In genomic region chr6:27145731-27146455, GRCh38 we compare ENCODE assay signal across 1 cellular context.
TF ChIP-seq lines count a peak whose summit lies in the region.

No MANE protein-coding gene starts in this region.

TF ChIP-seq in HEK293, 187 proteins besides CTCF, POLR2A, EP300 and RAD21 (continued from another document and continues in another):
- TF ChIP-seq, protein P1, sequence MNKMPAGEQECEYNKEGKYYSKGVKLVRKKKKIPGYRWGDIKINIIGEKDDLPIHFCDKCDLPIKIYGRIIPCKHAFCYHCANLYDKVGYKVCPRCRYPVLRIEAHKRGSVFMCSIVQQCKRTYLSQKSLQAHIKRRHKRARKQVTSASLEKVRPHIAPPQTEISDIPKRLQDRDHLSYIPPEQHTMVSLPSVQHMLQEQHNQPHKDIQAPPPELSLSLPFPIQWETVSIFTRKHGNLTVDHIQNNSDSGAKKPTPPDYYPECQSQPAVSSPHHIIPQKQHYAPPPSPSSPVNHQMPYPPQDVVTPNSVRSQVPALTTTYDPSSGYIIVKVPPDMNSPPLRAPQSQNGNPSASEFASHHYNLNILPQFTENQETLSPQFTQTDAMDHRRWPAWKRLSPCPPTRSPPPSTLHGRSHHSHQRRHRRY (tag by site-specific recombination; IDR thresholded peaks at IDR 0.05), result 0 out of 2 replicates have a peak, but pooled peaks have one; percentile 52
- no peak for TF ChIP-seq ZNF560 (tag by site-specific recombination; IDR thresholded peaks at IDR 0.05; ENCODE audit: borderline replicate concordance)
- TF ChIP-seq SALL2 (tag by site-specific recombination; IDR thresholded peaks at IDR 0.05; ENCODE audit: borderline replicate concordance), result no peak
- TF ChIP-seq, protein P2, sequence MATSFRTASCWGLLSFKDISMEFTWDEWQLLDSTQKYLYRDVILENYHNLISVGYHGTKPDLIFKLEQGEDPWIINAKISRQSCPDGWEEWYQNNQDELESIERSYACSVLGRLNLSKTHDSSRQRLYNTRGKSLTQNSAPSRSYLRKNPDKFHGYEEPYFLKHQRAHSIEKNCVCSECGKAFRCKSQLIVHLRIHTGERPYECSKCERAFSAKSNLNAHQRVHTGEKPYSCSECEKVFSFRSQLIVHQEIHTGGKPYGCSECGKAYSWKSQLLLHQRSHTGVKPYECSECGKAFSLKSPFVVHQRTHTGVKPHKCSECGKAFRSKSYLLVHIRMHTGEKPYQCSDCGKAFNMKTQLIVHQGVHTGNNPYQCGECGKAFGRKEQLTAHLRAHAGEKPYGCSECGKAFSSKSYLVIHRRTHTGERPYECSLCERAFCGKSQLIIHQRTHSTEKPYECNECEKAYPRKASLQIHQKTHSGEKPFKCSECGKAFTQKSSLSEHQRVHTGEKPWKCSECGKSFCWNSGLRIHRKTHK (tag by site-specific recombination; IDR thresholded peaks at IDR 0.05), result no peak
- TF ChIP-seq, protein P3, sequence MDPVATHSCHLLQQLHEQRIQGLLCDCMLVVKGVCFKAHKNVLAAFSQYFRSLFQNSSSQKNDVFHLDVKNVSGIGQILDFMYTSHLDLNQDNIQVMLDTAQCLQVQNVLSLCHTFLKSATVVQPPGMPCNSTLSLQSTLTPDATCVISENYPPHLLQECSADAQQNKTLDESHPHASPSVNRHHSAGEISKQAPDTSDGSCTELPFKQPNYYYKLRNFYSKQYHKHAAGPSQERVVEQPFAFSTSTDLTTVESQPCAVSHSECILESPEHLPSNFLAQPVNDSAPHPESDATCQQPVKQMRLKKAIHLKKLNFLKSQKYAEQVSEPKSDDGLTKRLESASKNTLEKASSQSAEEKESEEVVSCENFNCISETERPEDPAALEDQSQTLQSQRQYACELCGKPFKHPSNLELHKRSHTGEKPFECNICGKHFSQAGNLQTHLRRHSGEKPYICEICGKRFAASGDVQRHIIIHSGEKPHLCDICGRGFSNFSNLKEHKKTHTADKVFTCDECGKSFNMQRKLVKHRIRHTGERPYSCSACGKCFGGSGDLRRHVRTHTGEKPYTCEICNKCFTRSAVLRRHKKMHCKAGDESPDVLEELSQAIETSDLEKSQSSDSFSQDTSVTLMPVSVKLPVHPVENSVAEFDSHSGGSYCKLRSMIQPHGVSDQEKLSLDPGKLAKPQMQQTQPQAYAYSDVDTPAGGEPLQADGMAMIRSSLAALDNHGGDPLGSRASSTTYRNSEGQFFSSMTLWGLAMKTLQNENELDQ (tag by site-specific recombination; IDR thresholded peaks at IDR 0.05; ENCODE audit: low read depth), result no peak
- TF ChIP-seq ZNF473 (tag by site-specific recombination; IDR thresholded peaks at IDR 0.05), result no peak
- TF ChIP-seq ZNF837 (tag by site-specific recombination; IDR thresholded peaks at IDR 0.05), result no peak
- no peak for TF ChIP-seq PRDM4 (tag by site-specific recombination; IDR thresholded peaks at IDR 0.05)
- TF ChIP-seq GLIS2 (tag by site-specific recombination; IDR thresholded peaks at IDR 0.05), result no peak
- TF ChIP-seq ZNF202 (tag by site-specific recombination; IDR thresholded peaks at IDR 0.05; ENCODE audit: borderline replicate concordance), result no peak
- no peak for TF ChIP-seq ZNF692 (tag by site-specific recombination; IDR thresholded peaks at IDR 0.05)
- peak; percentile 42; the same call in 1 of the 2 replicates for TF ChIP-seq WT1 (tag by site-specific recombination; IDR thresholded peaks at IDR 0.05)
- TF ChIP-seq ZNF366 (tag by site-specific recombination; conservative IDR thresholded peaks at IDR 0.05), result peak; percentile 51
- TF ChIP-seq ZNF76 (tag by site-specific recombination; IDR thresholded peaks at IDR 0.05; ENCODE audit: borderline replicate concordance, low read depth), result peak; percentile 61; the same call in 1 of the 2 replicates
- TF ChIP-seq ZNF19 (tag by site-specific recombination; IDR thresholded peaks at IDR 0.05; ENCODE audit: low read depth), result no peak
- TF ChIP-seq ZNF670 (tag by site-specific recombination; IDR thresholded peaks at IDR 0.05; ENCODE audit: low read depth), result no peak
- TF ChIP-seq ZNF175 (tag by site-specific recombination; IDR thresholded peaks at IDR 0.05), result no peak
- TF ChIP-seq ZNF354C (tag by site-specific recombination; IDR thresholded peaks at IDR 0.05; ENCODE audit: borderline replicate concordance, low read depth), result no peak
- TF ChIP-seq MZF1 (tag by site-specific recombination; IDR thresholded peaks at IDR 0.05; ENCODE audit: borderline replicate concordance), result 0 out of 2 replicates have a peak, but pooled peaks have one; percentile 73
- TF ChIP-seq ZNF24 (tag by site-specific recombination; IDR thresholded peaks at IDR 0.05), result 0 out of 2 replicates have a peak, but pooled peaks have one; percentile 19
- peak; percentile 47; the same call in 1 of the 2 replicates for TF ChIP-seq PRDM6 (tag by site-specific recombination; IDR thresholded peaks at IDR 0.05)
- TF ChIP-seq, protein P4, sequence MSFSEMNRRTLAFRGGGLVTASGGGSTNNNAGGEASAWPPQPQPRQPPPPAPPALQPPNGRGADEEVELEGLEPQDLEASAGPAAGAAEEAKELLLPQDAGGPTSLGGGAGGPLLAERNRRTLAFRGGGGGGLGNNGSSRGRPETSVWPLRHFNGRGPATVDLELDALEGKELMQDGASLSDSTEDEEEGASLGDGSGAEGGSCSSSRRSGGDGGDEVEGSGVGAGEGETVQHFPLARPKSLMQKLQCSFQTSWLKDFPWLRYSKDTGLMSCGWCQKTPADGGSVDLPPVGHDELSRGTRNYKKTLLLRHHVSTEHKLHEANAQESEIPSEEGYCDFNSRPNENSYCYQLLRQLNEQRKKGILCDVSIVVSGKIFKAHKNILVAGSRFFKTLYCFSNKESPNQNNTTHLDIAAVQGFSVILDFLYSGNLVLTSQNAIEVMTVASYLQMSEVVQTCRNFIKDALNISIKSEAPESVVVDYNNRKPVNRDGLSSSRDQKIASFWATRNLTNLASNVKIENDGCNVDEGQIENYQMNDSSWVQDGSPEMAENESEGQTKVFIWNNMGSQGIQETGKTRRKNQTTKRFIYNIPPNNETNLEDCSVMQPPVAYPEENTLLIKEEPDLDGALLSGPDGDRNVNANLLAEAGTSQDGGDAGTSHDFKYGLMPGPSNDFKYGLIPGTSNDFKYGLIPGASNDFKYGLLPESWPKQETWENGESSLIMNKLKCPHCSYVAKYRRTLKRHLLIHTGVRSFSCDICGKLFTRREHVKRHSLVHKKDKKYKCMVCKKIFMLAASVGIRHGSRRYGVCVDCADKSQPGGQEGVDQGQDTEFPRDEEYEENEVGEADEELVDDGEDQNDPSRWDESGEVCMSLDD (tag by site-specific recombination; IDR thresholded peaks at IDR 0.05), result no peak; the same call in 1 of the 2 replicates
- TF ChIP-seq, protein P5, sequence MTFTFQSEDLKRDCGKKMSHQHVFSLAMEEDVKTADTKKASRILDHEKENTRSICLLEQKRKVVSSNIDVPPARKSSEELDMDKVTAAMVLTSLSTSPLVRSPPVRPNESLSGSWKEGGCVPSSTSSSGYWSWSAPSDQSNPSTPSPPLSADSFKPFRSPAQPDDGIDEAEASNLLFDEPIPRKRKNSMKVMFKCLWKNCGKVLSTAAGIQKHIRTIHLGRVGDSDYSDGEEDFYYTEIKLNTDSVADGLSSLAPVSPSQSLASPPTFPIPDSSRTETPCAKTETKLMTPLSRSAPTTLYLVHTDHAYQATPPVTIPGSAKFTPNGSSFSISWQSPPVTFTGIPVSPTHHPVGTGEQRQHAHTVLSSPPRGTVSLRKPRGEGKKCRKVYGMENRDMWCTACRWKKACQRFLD (tag by site-specific recombination; IDR thresholded peaks at IDR 0.05), result no peak
- TF ChIP-seq BCL11A (tag by site-specific recombination; IDR thresholded peaks at IDR 0.05; ENCODE audit: low read depth), result no peak
- TF ChIP-seq ZEB2 (tag by site-specific recombination; IDR thresholded peaks at IDR 0.05), result peak; percentile 14; the same call in 1 of the 2 replicates
- no peak for TF ChIP-seq ZNF404 (tag by site-specific recombination; IDR thresholded peaks at IDR 0.05)
- peak; percentile 14; the same call in 1 of the 2 replicates for TF ChIP-seq ZNF768 (tag by site-specific recombination; IDR thresholded peaks at IDR 0.05)
- peak; percentile 74 for TF ChIP-seq ZBTB21 (tag by site-specific recombination; IDR thresholded peaks at IDR 0.05)
- TF ChIP-seq ZNF2 (tag by site-specific recombination; IDR thresholded peaks at IDR 0.05), result 0 out of 2 replicates have a peak, but pooled peaks have one; percentile 12
- no peak for TF ChIP-seq PBX3 (CRISPR knock-in tag; IDR thresholded peaks at IDR 0.05)
- TF ChIP-seq ZNF580 (tag by site-specific recombination; IDR thresholded peaks at IDR 0.05), result no peak
- TF ChIP-seq KLF1 (tag by site-specific recombination; IDR thresholded peaks at IDR 0.05), result no peak
- no peak for TF ChIP-seq ZNF138 (tag by site-specific recombination; IDR thresholded peaks at IDR 0.05; ENCODE audit: borderline replicate concordance)
- no peak for TF ChIP-seq ZNF423 (tag by site-specific recombination; IDR thresholded peaks at IDR 0.05)
- no peak for TF ChIP-seq ZNF146 (tag by site-specific recombination; IDR thresholded peaks at IDR 0.05)
- TF ChIP-seq TRIM28 (IDR thresholded peaks at IDR 0.05; ENCODE audit: borderline replicate concordance, low read length), result no peak
- no peak for TF ChIP-seq ZNF155 (tag by site-specific recombination; IDR thresholded peaks at IDR 0.05)
- TF ChIP-seq ZFHX2 (tag by site-specific recombination; conservative IDR thresholded peaks at IDR 0.05), result no peak
- TF ChIP-seq ZNF174 (tag by site-specific recombination; IDR thresholded peaks at IDR 0.05), result no peak
- TF ChIP-seq ZNF544 (tag by site-specific recombination; IDR thresholded peaks at IDR 0.05), result no peak
- no peak for TF ChIP-seq EGR2 (tag by site-specific recombination; IDR thresholded peaks at IDR 0.05; ENCODE audit: low read depth)
- TF ChIP-seq, protein P6, sequence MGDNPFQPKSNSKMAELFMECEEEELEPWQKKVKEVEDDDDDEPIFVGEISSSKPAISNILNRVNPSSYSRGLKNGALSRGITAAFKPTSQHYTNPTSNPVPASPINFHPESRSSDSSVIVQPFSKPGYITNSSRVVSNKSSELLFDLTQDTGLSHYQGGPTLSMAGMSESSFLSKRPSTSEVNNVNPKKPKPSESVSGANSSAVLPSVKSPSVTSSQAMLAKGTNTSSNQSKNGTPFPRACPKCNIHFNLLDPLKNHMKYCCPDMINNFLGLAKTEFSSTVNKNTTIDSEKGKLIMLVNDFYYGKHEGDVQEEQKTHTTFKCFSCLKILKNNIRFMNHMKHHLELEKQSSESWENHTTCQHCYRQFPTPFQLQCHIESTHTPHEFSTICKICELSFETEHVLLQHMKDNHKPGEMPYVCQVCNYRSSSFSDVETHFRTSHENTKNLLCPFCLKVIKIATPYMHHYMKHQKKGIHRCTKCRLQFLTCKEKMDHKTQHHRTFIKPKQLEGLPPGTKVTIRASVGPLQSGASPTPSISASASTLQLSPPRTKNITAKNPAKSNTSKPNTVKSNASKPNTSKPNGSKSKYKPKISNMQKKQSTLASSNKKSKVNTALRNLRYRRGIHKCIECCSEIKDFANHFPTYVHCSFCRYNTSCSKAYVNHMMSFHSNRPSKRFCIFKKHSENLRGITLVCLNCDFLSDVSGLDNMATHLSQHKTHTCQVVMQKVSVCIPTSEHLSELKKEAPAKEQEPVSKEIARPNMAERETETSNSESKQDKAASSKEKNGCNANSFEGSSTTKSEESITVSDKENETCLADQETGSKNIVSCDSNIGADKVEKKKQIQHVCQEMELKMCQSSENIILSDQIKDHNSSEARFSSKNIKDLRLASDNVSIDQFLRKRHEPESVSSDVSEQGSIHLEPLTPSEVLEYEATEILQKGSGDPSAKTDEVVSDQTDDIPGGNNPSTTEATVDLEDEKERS (tag by site-specific recombination; IDR thresholded peaks at IDR 0.05), result no peak
